13 cellular contexts compared by ENCODE assay signal in genomic region chr14:39218171-39218769, GRCh38. TPM values are rescaled to one million over a fixed set of nuclear protein-coding genes. Genes with fewer than 3 reads are reported as not detected.
DNase-seq lines count a peak whose midpoint lies in the region; ATAC-seq, FAIRE-seq and TF ChIP-seq lines count a peak whose summit lies in the region.
"Had no signal": no experiment of that assay in that cellular context is flagged by ENCODE, and none has a peak within 500 bp of the region (broad histone marks: within the 10 kb centered on the region; RNA-seq: fewer than 3 reads in every experiment).

No MANE protein-coding gene starts in this region.

- H3K27me3 ChIP-seq in IMR-90 (ENCODE audit: control insufficient read depth, insufficient read depth, low read length): no peaks in the 10 kb centered on the region
- no peaks in the 10 kb centered on the region for H3K27me3 ChIP-seq in GM12878 (replicated peaks in 1 of 2; ENCODE audit: control insufficient read depth in 2 of 2, insufficient read depth in 2 of 2, low read length in 1 of 2)
- no peaks in the 10 kb centered on the region for H3K27me3 ChIP-seq in left lung
- H3K27me3 ChIP-seq: dorsolateral prefrontal cortex, heart right ventricle, ovary had no signal

- TF ChIP-seq RAD21 in IMR-90 (IDR thresholded peaks at IDR 0.05; ENCODE audit: low read length) (no peak), GM12878 (IDR thresholded peaks at IDR 0.05; ENCODE audit: insufficient read depth, low read depth, low read length) (no peak)

- RAD21 ChIA-PET in GM12878 (lab: Charles Lee; ENCODE audit: unreplicated experiment): no interaction called here

- H2AK9ac ChIP-seq in IMR-90 (replicated peaks; ENCODE audit: low read depth, low read length, poor library complexity): no peak overlapping the region

- no CpG with 5 or more reads among the region's 5 CpGs for WGBS in IMR-90 (ENCODE audit: extremely low coverage in 2 of 2, insufficient read length in 1 of 2), 2 experiments
- 62% methylated on average over 5 of the region's 5 CpGs for WGBS in GM12878 (ENCODE audit: insufficient coverage, insufficient replicate concordance, low lambda C conversion rate, missing lambda C conversion rate)

- no peak for TF ChIP-seq EP300 in GM12878 (IDR thresholded peaks at IDR 0.05; ENCODE audit: borderline replicate concordance in 1 of 2, control insufficient read depth in 1 of 2, low read depth in 2 of 2, low read length in 2 of 2)

- DNase-seq in Calu3: no peak
- DNase-seq in IMR-90: peak; percentile 14
- no peak for DNase-seq in GM12878 (ENCODE audit: low read depth, low spot score)
- DNase-seq in left lung: no peak
- DNase-seq in GM19239 (ENCODE audit: insufficient read length, low spot score): no peak
- DNase-seq in activated CD4-positive, alpha-beta T cell treated with anti-CD3 and anti-CD28 coated beads, Interleukin-2, amount 50 U/mL, for 1 hour: no peak
- no peak for DNase-seq in left cardiac atrium
- no peak for DNase-seq in Ammon's horn (ENCODE audit: low spot score)
- DNase-seq: activated CD8-positive, alpha-beta memory T cell treated with anti-CD3 and anti-CD28 coated beads, Interleukin-2, amount 10 ng/mL, durations not matched to agents 7 days and 5 days; dorsolateral prefrontal cortex; heart right ventricle; ovary had no signal

- SMC1A ChIA-PET in GM12878 (lab: Charles Lee; ENCODE audit: uncharacterized antibody, unreplicated experiment): no interaction called here

- in situ Hi-C loops in IMR-90 (cut with MboI; ENCODE audit: low sequenced_read_pairs) (no loop called here), GM12878 (cut with MboI) (no loop called here)

- H2BK15ac ChIP-seq in IMR-90 (ENCODE audit: low read depth, low read length): no peak overlapping the region

- H3K4me1 ChIP-seq in IMR-90 (ENCODE audit: control insufficient read depth, insufficient read depth, low read length) (peaks cover 2% of the 10 kb centered on the region; the same call in 1 of the 2 replicates), GM12878 (ENCODE audit: control insufficient read depth, insufficient read depth, low read length) (peaks cover 5% of the 10 kb centered on the region; the same call in 1 of the 2 replicates), left lung (no peaks in the 10 kb centered on the region)

- intact Hi-C loops in Calu3 (cut with micrococcal nuclease; ENCODE audit: unreplicated experiment): no loop called here
- intact Hi-C loops in IMR-90 (cut with micrococcal nuclease): no loop called here
- intact Hi-C loops in GM12878 (cut with micrococcal nuclease; ENCODE audit: unreplicated experiment): no loop called here
- intact Hi-C loops in left lung (cut with DNase I): no loop called here
- intact Hi-C loops in left cardiac atrium (cut with DNase I): no loop called here

- no peak overlapping the region for H3K23ac ChIP-seq in IMR-90 (ENCODE audit: low read depth, low read length)

- H3K4me1 Mint-ChIP-seq in Calu3 (ENCODE audit: low read depth, unreplicated experiment): peaks cover 22% of the 10 kb centered on the region

- H3K9me1 ChIP-seq in IMR-90 (ENCODE audit: insufficient read depth, low read length): no peaks in the 10 kb centered on the region

- no peak overlapping the region for H2AK5ac ChIP-seq in IMR-90 (ENCODE audit: low read depth, low read length)

- no peak overlapping the region for H4K5ac ChIP-seq in IMR-90 (ENCODE audit: low read depth, low read length)

- H3K9me3 Mint-ChIP-seq in Calu3 (ENCODE audit: low read depth, unreplicated experiment): peaks cover 5% of the 10 kb centered on the region

- H3K79me1 ChIP-seq in IMR-90 (ENCODE audit: low read depth in 1 of 2, low read length in 2 of 2): no peaks in the 10 kb centered on the region

- H3K36me3 ChIP-seq in IMR-90 (ENCODE audit: control insufficient read depth, insufficient read depth, low read length): no peaks in the 10 kb centered on the region
- H3K36me3 ChIP-seq in GM12878 (ENCODE audit: control insufficient read depth in 2 of 2, insufficient read depth in 2 of 2, low read length in 1 of 2): no peaks in the 10 kb centered on the region
- H3K36me3 ChIP-seq in left lung: no peaks in the 10 kb centered on the region
- H3K36me3 ChIP-seq: heart right ventricle, ovary had no signal

- H4K20me1 ChIP-seq in IMR-90 (ENCODE audit: insufficient read depth, low read length): no peaks in the 10 kb centered on the region
- no peaks in the 10 kb centered on the region for H4K20me1 ChIP-seq in GM12878 (ENCODE audit: control insufficient read depth, insufficient read depth)

- no peak overlapping the region for H3K4me3 ChIP-seq in IMR-90 (ENCODE audit: insufficient read depth, low read depth, low read length)
- H3K4me3 ChIP-seq in GM12878: no peak overlapping the region
- no peak overlapping the region for H3K4me3 ChIP-seq in left lung
- H3K4me3 ChIP-seq: dorsolateral prefrontal cortex, heart right ventricle, ovary had no signal

- no peak overlapping the region for H3K4ac ChIP-seq in IMR-90 (ENCODE audit: low read depth, low read length)

- no peak overlapping the region for H3K56ac ChIP-seq in IMR-90 (ENCODE audit: extremely low read depth, insufficient read depth, low read length)

- no peaks in the 10 kb centered on the region for H3K79me2 ChIP-seq in GM12878 (ENCODE audit: control insufficient read depth, insufficient read depth, low read length)

- H2AFZ ChIP-seq in IMR-90 (replicated peaks; ENCODE audit: low read length, poor library complexity) (peak overlapping the region; percentile 33), GM12878 (ENCODE audit: control insufficient read depth, low read depth, low read length) (no peak overlapping the region)

- no peak for TF ChIP-seq CTCF in Calu3 (IDR thresholded peaks at IDR 0.05; ENCODE audit: unreplicated experiment)
- TF ChIP-seq CTCF in IMR-90 (conservative IDR thresholded peaks at IDR 0.05; ENCODE audit: low read depth, low read length): no peak
- no peak for TF ChIP-seq CTCF in GM12878 (IDR thresholded peaks at IDR 0.05 in 2 of 3, conservative IDR thresholded peaks at IDR 0.05 in 1 of 3; ENCODE audit: control insufficient read depth in 2 of 3, extremely low read depth in 1 of 3, insufficient read depth in 1 of 3, low read depth in 3 of 3, low read length in 3 of 3)
- no peak for TF ChIP-seq CTCF in left lung (IDR thresholded peaks at IDR 0.05)

- H2BK20ac ChIP-seq in IMR-90 (ENCODE audit: low read depth, low read length): no peak overlapping the region

- no peak overlapping the region for H3K14ac ChIP-seq in IMR-90 (replicated peaks; ENCODE audit: low read depth, low read length)

- no peaks in the 10 kb centered on the region for H3K27me3 Mint-ChIP-seq in Calu3 (ENCODE audit: unreplicated experiment)
- H3K27me3 Mint-ChIP-seq: activated CD8-positive, alpha-beta memory T cell treated with anti-CD3 and anti-CD28 coated beads, Interleukin-2, amount 10 ng/mL, durations not matched to agents 7 days and 5 days had no signal

- no peak overlapping the region for H3K4me3 Mint-ChIP-seq in Calu3 (ENCODE audit: low read depth, unreplicated experiment)
- H3K4me3 Mint-ChIP-seq: activated CD8-positive, alpha-beta memory T cell treated with anti-CD3 and anti-CD28 coated beads, Interleukin-2, amount 10 ng/mL, durations not matched to agents 7 days and 5 days had no signal

- TF ChIP-seq POLR2A in IMR-90 (IDR thresholded peaks at IDR 0.05; ENCODE audit: low read depth, low read length): no peak
- no peak for TF ChIP-seq POLR2A in GM12878 (IDR thresholded peaks at IDR 0.05; ENCODE audit: low read depth, low read length)

- ATAC-seq in IMR-90 (ENCODE audit: low read depth): peak; percentile 14; the same call in 1 of the 2 replicates
- ATAC-seq in GM12878: no peak
- ATAC-seq in left lung: peak; percentile 38
- ATAC-seq in left cardiac atrium: no peak
- ATAC-seq: activated CD8-positive, alpha-beta memory T cell treated with anti-CD3 and anti-CD28 coated beads, Interleukin-2, amount 10 ng/mL, durations not matched to agents 7 days and 5 days; heart right ventricle had no signal

- no peak overlapping the region for H4K91ac ChIP-seq in IMR-90 (ENCODE audit: insufficient read depth, low read depth, low read length)

- no peak overlapping the region for H3K18ac ChIP-seq in IMR-90 (ENCODE audit: low read depth, low read length)

- CTCF ChIA-PET in Calu3 (lab: Charles Lee): no interaction called here
- CTCF ChIA-PET in IMR-90 (lab: Yijun Ruan, JAX): no interaction called here
- CTCF ChIA-PET in GM12878 (lab: Yijun Ruan, JAX): interaction anchor here (1.4 kb wide), 1 partner anchor 13 kb away, joined by 6 read pairs; no protein-coding TSS in a partner anchor

- peak; percentile 13 for FAIRE-seq in GM12878 (lab: Jason Lieb, UNC)
- FAIRE-seq in GM19239 (lab: Jason Lieb, UNC): no peak

- dilution Hi-C loops in IMR-90 (cut with HindIII; ENCODE audit: low sequenced_read_pairs, unreplicated experiment): no loop called here

- H3K9me3 ChIP-seq in IMR-90 (ENCODE audit: control insufficient read depth, insufficient read depth, low read length) (no peaks in the 10 kb centered on the region), GM12878 (replicated peaks; ENCODE audit: control insufficient read depth, insufficient read depth, low read length) (no peaks in the 10 kb centered on the region), left lung (no peaks in the 10 kb centered on the region)
- H3K9me3 ChIP-seq: ovary had no signal

- POLR2A ChIA-PET in IMR-90 (lab: Charles Lee; ENCODE audit: unreplicated experiment) (no interaction called here), GM12878 (lab: Charles Lee) (no interaction called here)

- no peak overlapping the region for H3K27ac ChIP-seq in IMR-90 (ENCODE audit: insufficient read depth, low read length)
- no peak overlapping the region for H3K27ac ChIP-seq in GM12878 (ENCODE audit: control insufficient read depth, insufficient read depth)
- H3K27ac ChIP-seq in left lung: no peak overlapping the region
- H3K27ac ChIP-seq: dorsolateral prefrontal cortex, heart right ventricle, HL-60, ovary had no signal

- no peak overlapping the region for H2BK5ac ChIP-seq in IMR-90 (ENCODE audit: low read depth, low read length, poor library complexity, severe bottlenecking)

- H2BK120ac ChIP-seq in IMR-90 (ENCODE audit: low read depth, low read length): no peak overlapping the region

- H3K27ac Mint-ChIP-seq in Calu3 (ENCODE audit: unreplicated experiment): peak overlapping the region; percentile 27
- H3K27ac Mint-ChIP-seq: activated CD8-positive, alpha-beta memory T cell treated with anti-CD3 and anti-CD28 coated beads, Interleukin-2, amount 10 ng/mL, durations not matched to agents 7 days and 5 days had no signal

- BruUV-seq in Calu3 (replicated peaks; lab: Mats Ljungman, UMichigan): no TSS peak
- no TSS peak for BruUV-seq in IMR-90 (replicated peaks; lab: Mats Ljungman, UMichigan)
- BruUV-seq in GM12878 (replicated peaks; lab: Mats Ljungman, UMichigan): no TSS peak

- H3K4me2 ChIP-seq in IMR-90 (ENCODE audit: low read depth, low read length) (no peak overlapping the region), GM12878 (ENCODE audit: control insufficient read depth, insufficient read depth) (no peak overlapping the region)

- no peak overlapping the region for H3K9ac ChIP-seq in IMR-90 (ENCODE audit: low read depth, low read length)
- H3K9ac ChIP-seq in GM12878 (ENCODE audit: control insufficient read depth, insufficient read depth, low read length): no peak overlapping the region

- no peaks in the 10 kb centered on the region for H3K36me3 Mint-ChIP-seq in Calu3 (ENCODE audit: insufficient read depth, unreplicated experiment)

- H4K8ac ChIP-seq in IMR-90 (ENCODE audit: low read depth in 2 of 2, low read length in 2 of 2): no peak overlapping the region; a peak in 1 of 4 replicates

RNA-seq across cellular contexts. Expression of gene MIA2, which starts 15.4 kb away (rescaled TPM):
- total RNA-seq in Calu3 (2022) (49.1 and 52.8 TPM in 2 replicates), IMR-90 (2012; rRNA removed) (3.9 and 7.8 TPM in 2 replicates), GM12878 (2014; rRNA removed) (12.3 and 12.6 TPM in 2 replicates), GM12878 (2014; rRNA removed; fragmentation: Illumina TruSeq; extraction: Trizol) (18.4 and 19.8 TPM in 2 replicates), GM12878 (2021) (12.6 and 15.7 TPM in 2 replicates), left lung (10 to 100 TPM; 28.4 to 35.8 TPM), left cardiac atrium (10 to 100 TPM; 16.9 to 20.2 TPM)
- polyA plus RNA-seq in IMR-90 (2012; rRNA removed) (6.8 and 7.0 TPM in 2 replicates), GM12878 (2011; rRNA removed) (36.8 and 46.5 TPM in 2 replicates), GM12878 (2014; fragmentation: Illumina TruSeq; extraction: Trizol) (24.3 and 29.6 TPM in 2 replicates), GM12878 (2014; fragmentation: Nextera tagmentation; extraction: Ambion mirVana) (10 to 100 TPM in 1 of 2 experiments, 1 to 10 TPM in 1; 6.3 to 10.2 TPM), GM12878 (2014; rRNA removed) (10.0 and 10.5 TPM in 2 replicates), GM12878 (2016; fragmentation: Nextera tagmentation; extraction: Ambion mirVana) (10 to 100 TPM; 19.8 to 20.2 TPM)
- polyA plus RNA-seq in IMR-90 (2012; cell fraction: cytosol; rRNA removed): 1.3 and 1.6 TPM in 2 replicates
- 2.6 and 14.8 TPM in 2 replicates for polyA plus RNA-seq in IMR-90 (2012; cell fraction: nucleus; rRNA removed; ENCODE audit: low replicate concordance)
- 32.1 and 33.9 TPM in 2 replicates for total RNA-seq in GM12878 (2013; cell fraction: nucleolus; rRNA removed)
- 11.9 TPM for polyA plus RNA-seq in GM12878 (2011; ENCODE audit: low read depth)
- 22.3 and 23.0 TPM in 2 replicates for polyA plus RNA-seq in GM12878 (2011; cell fraction: cytosol; rRNA removed)
- polyA plus RNA-seq in GM12878 (2011; cell fraction: nucleus; rRNA removed): 20.0 and 26.4 TPM in 2 replicates
- 8.5 and 10.2 TPM in 2 replicates for polyA plus RNA-seq in GM12878 (2012)
- 13.5 and 20.1 TPM in 2 replicates for polyA minus RNA-seq in GM12878 (2011; rRNA and poly(A)+ RNA removed)
- 8.6 and 9.5 TPM in 2 replicates for polyA minus RNA-seq in GM12878 (2011; cell fraction: cytosol; rRNA and poly(A)+ RNA removed)
- polyA minus RNA-seq in GM12878 (2011; cell fraction: nucleus; rRNA and poly(A)+ RNA removed): 10.5 and 18.4 TPM in 2 replicates

RNA-seq across cellular contexts. Expression of gene PNN, which starts 43.2 kb away (rescaled TPM):
- 93.1 and 93.5 TPM in 2 replicates for total RNA-seq in Calu3 (2022)
- total RNA-seq in IMR-90 (2012; rRNA removed): 14.9 and 23.6 TPM in 2 replicates
- 20.6 and 28.8 TPM in 2 replicates for polyA plus RNA-seq in IMR-90 (2012; rRNA removed)
- polyA plus RNA-seq in IMR-90 (2012; cell fraction: cytosol; rRNA removed): 5.7 and 13.3 TPM in 2 replicates
- polyA plus RNA-seq in IMR-90 (2012; cell fraction: nucleus; rRNA removed; ENCODE audit: low replicate concordance): 68.5 and 247 TPM in 2 replicates
- 109 and 121 TPM in 2 replicates for total RNA-seq in GM12878 (2013; cell fraction: nucleolus; rRNA removed)
- total RNA-seq in GM12878 (2014; rRNA removed): 49.5 and 56.7 TPM in 2 replicates
- 89.7 and 90.4 TPM in 2 replicates for total RNA-seq in GM12878 (2014; rRNA removed; fragmentation: Illumina TruSeq; extraction: Trizol)
- 84.9 and 91.7 TPM in 2 replicates for total RNA-seq in GM12878 (2021)
- polyA plus RNA-seq in GM12878 (2011; ENCODE audit: low read depth): 76.4 TPM
- polyA plus RNA-seq in GM12878 (2011; rRNA removed): 46.6 and 67.2 TPM in 2 replicates
- 20.3 and 26.2 TPM in 2 replicates for polyA plus RNA-seq in GM12878 (2011; cell fraction: cytosol; rRNA removed)
- 78.7 and 136 TPM in 2 replicates for polyA plus RNA-seq in GM12878 (2011; cell fraction: nucleus; rRNA removed)
- 72.4 and 110 TPM in 2 replicates for polyA plus RNA-seq in GM12878 (2012)
- 166 and 215 TPM in 2 replicates for polyA plus RNA-seq in GM12878 (2014; fragmentation: Illumina TruSeq; extraction: Trizol)
- 10 to 100 TPM; 44.2 to 55.4 TPM for polyA plus RNA-seq in GM12878 (2014; fragmentation: Nextera tagmentation; extraction: Ambion mirVana)
- polyA plus RNA-seq in GM12878 (2014; rRNA removed): 113 and 127 TPM in 2 replicates
- polyA plus RNA-seq in GM12878 (2016; fragmentation: Nextera tagmentation; extraction: Ambion mirVana): 100 to 1,000 TPM; 107 to 114 TPM
- polyA minus RNA-seq in GM12878 (2011; rRNA and poly(A)+ RNA removed): 13.8 and 16.1 TPM in 2 replicates
- polyA minus RNA-seq in GM12878 (2011; cell fraction: cytosol; rRNA and poly(A)+ RNA removed): 6.9 and 7.4 TPM in 2 replicates
- polyA minus RNA-seq in GM12878 (2011; cell fraction: nucleus; rRNA and poly(A)+ RNA removed): 22.7 and 38.6 TPM in 2 replicates
- 10 to 100 TPM; 35.2 to 42.7 TPM for total RNA-seq in left lung
- 10 to 100 TPM; 27.1 to 31.2 TPM for total RNA-seq in left cardiac atrium

RNA-seq across cellular contexts. Expression of gene TRAPPC6B, which starts 48.1 kb away (rescaled TPM):
- total RNA-seq in Calu3 (2022): 19.0 and 19.8 TPM in 2 replicates
- 17.0 and 32.8 TPM in 2 replicates for total RNA-seq in IMR-90 (2012; rRNA removed)
- 7.2 and 12.3 TPM in 2 replicates for polyA plus RNA-seq in IMR-90 (2012; rRNA removed)
- 5.4 and 7.7 TPM in 2 replicates for polyA plus RNA-seq in IMR-90 (2012; cell fraction: cytosol; rRNA removed)
- 8.8 and 30.8 TPM in 2 replicates for polyA plus RNA-seq in IMR-90 (2012; cell fraction: nucleus; rRNA removed; ENCODE audit: low replicate concordance)
- 35.5 and 36.2 TPM in 2 replicates for total RNA-seq in GM12878 (2013; cell fraction: nucleolus; rRNA removed)
- total RNA-seq in GM12878 (2014; rRNA removed): 11.7 and 16.7 TPM in 2 replicates
- 15.0 and 15.3 TPM in 2 replicates for total RNA-seq in GM12878 (2014; rRNA removed; fragmentation: Illumina TruSeq; extraction: Trizol)
- total RNA-seq in GM12878 (2021): 17.5 and 18.7 TPM in 2 replicates
- 10.7 TPM for polyA plus RNA-seq in GM12878 (2011; ENCODE audit: low read depth)
- polyA plus RNA-seq in GM12878 (2011; rRNA removed): 23.0 and 37.2 TPM in 2 replicates
- 6.4 and 9.0 TPM in 2 replicates for polyA plus RNA-seq in GM12878 (2011; cell fraction: cytosol; rRNA removed)
- 21.5 and 26.1 TPM in 2 replicates for polyA plus RNA-seq in GM12878 (2011; cell fraction: nucleus; rRNA removed)
- polyA plus RNA-seq in GM12878 (2012): 11.5 and 11.7 TPM in 2 replicates
- 19.9 and 22.0 TPM in 2 replicates for polyA plus RNA-seq in GM12878 (2014; fragmentation: Illumina TruSeq; extraction: Trizol)
- polyA plus RNA-seq in GM12878 (2014; fragmentation: Nextera tagmentation; extraction: Ambion mirVana): 1 to 10 TPM; 3.6 to 4.2 TPM
- polyA plus RNA-seq in GM12878 (2014; rRNA removed): 15.8 and 22.2 TPM in 2 replicates
- polyA plus RNA-seq in GM12878 (2016; fragmentation: Nextera tagmentation; extraction: Ambion mirVana): 10 to 100 TPM; 21.0 to 22.9 TPM
- 10.3 and 13.3 TPM in 2 replicates for polyA minus RNA-seq in GM12878 (2011; rRNA and poly(A)+ RNA removed)
- polyA minus RNA-seq in GM12878 (2011; cell fraction: cytosol; rRNA and poly(A)+ RNA removed): 5.6 and 8.2 TPM in 2 replicates
- 11.7 and 23.3 TPM in 2 replicates for polyA minus RNA-seq in GM12878 (2011; cell fraction: nucleus; rRNA and poly(A)+ RNA removed)
- 10 to 100 TPM; 23.0 to 25.3 TPM for total RNA-seq in left lung
- total RNA-seq in left cardiac atrium: 10 to 100 TPM; 21.1 to 25.0 TPM

Comparison
In these comparisons a context has a peak if more than half of its experiments do, and no peak if none do; other contexts are left out.
1. ATAC-seq: peak in IMR-90 (single experiment) and left lung (single experiment); none in GM12878 (single experiment) and left cardiac atrium (0 of 2).